ENCODE assay signal across 25 cellular contexts in genomic region chr22:19393704-19394103, GRCh38.
"Had no signal": no experiment of that assay in that cellular context is flagged by ENCODE, and none has a peak within 500 bp of the region (broad histone marks: within the 10 kb centered on the region; RNA-seq: fewer than 3 reads in every experiment).

No MANE protein-coding gene starts in this region.

- H3K9me3 Mint-ChIP-seq: memory B cell; natural killer cell; stimulated activated naive CD8-positive, alpha-beta T cell treated with anti-CD3 and anti-CD28 coated beads, Interleukin-15, amount 100 ng/mL, for 72 hours had no signal

- DNase-seq: dorsolateral prefrontal cortex; effector CD4-positive, alpha-beta T cell; foreskin fibroblast; gastrocnemius medialis; natural killer cell; stimulated activated CD4-positive, alpha-beta T cell treated with anti-CD3 and anti-CD28 coated beads, Interleukin-12 subunit alpha, Interleukin-12 subunit beta, amount 100 ng/mL, for 4 hours; stimulated activated CD4-positive, alpha-beta T cell treated with anti-CD3 and anti-CD28 coated beads, Interleukin-1b, Interleukin-23, amount 100 ng/mL, for 48 hours; stimulated activated CD4-positive, alpha-beta T cell treated with anti-CD3 and anti-CD28 coated beads, Interleukin-4, amount 100 ng/mL, for 1 hour; stimulated activated CD8-positive, alpha-beta memory T cell treated with anti-CD3 and anti-CD28 coated beads, Interleukin-4, amount 100 ng/mL, for 48 hours; stimulated activated naive CD4-positive, alpha-beta T cell; stimulated activated naive CD8-positive, alpha-beta T cell treated with anti-CD3 and anti-CD28 coated beads, Interleukin-15, amount 100 ng/mL, for 72 hours; trophoblast cell had no signal

- H3K9ac ChIP-seq: parathyroid adenoma had no signal

- H3K27me3 ChIP-seq: dorsolateral prefrontal cortex, gastrocnemius medialis, neutrophil, right atrium auricular region, suprapubic skin had no signal

- H3K4me1 ChIP-seq: parathyroid adenoma, right atrium auricular region, suprapubic skin had no signal

- H3K27me3 Mint-ChIP-seq: memory B cell; progenitor cell of endocrine pancreas; stimulated activated naive CD8-positive, alpha-beta T cell treated with anti-CD3 and anti-CD28 coated beads, Interleukin-15, amount 100 ng/mL, for 72 hours had no signal

- H3K27ac Mint-ChIP-seq: memory B cell had no signal

- H3K4me1 Mint-ChIP-seq: memory B cell; stimulated activated naive CD8-positive, alpha-beta T cell treated with anti-CD3 and anti-CD28 coated beads, Interleukin-15, amount 100 ng/mL, for 72 hours had no signal

- H3K9me3 ChIP-seq: gastrocnemius medialis, neutrophil, right atrium auricular region, suprapubic skin had no signal

- H3K27ac ChIP-seq: dorsolateral prefrontal cortex, epithelial cell of prostate, gastrocnemius medialis, neutrophil, parathyroid adenoma, right atrium auricular region, suprapubic skin had no signal

- H3K4me3 Mint-ChIP-seq: memory B cell; natural killer cell; stimulated activated naive CD8-positive, alpha-beta T cell treated with anti-CD3 and anti-CD28 coated beads, Interleukin-15, amount 100 ng/mL, for 72 hours had no signal

- H3K4me3 ChIP-seq: dorsolateral prefrontal cortex, gastrocnemius medialis, lung, right atrium auricular region, smooth muscle cell, suprapubic skin had no signal

- ATAC-seq: esophagus mucosa; gastrocnemius medialis; natural killer cell; sciatic nerve; stimulated activated naive CD8-positive, alpha-beta T cell treated with anti-CD3 and anti-CD28 coated beads, Interleukin-15, amount 100 ng/mL, for 72 hours had no signal

- FAIRE-seq: colon, keratinocyte had no signal

- H3K36me3 Mint-ChIP-seq: natural killer cell had no signal
